ENCODE assay signal across 1 cellular context in genomic region chr7:92881091-92881485, GRCh38.
TF ChIP-seq lines count a peak whose summit lies in the region.

No MANE protein-coding gene starts in this region.

TF ChIP-seq in GM23338, 12 proteins besides CTCF, POLR2A, EP300 and RAD21 (continued from another document):
- no peak for TF ChIP-seq ETS1 (IDR thresholded peaks at IDR 0.05)
- TF ChIP-seq STAT1 (IDR thresholded peaks at IDR 0.05; ENCODE audit: unreplicated experiment), result no peak
- no peak for TF ChIP-seq EZH2 (IDR thresholded peaks at IDR 0.05; ENCODE audit: low read depth, unreplicated experiment)
- TF ChIP-seq REST (IDR thresholded peaks at IDR 0.05; ENCODE audit: unreplicated experiment), result no peak
- TF ChIP-seq EZH2phosphoT487 (IDR thresholded peaks at IDR 0.05; ENCODE audit: unreplicated experiment), result no peak
- no peak for TF ChIP-seq JUNB (IDR thresholded peaks at IDR 0.05; ENCODE audit: unreplicated experiment)
- TF ChIP-seq ZNF331 (CRISPR knock-in tag; IDR thresholded peaks at IDR 0.05; ENCODE audit: low read depth), result no peak
- no peak for TF ChIP-seq ZNF462 (CRISPR knock-in tag; IDR thresholded peaks at IDR 0.05)
- TF ChIP-seq CREB1 (CRISPR knock-in tag; IDR thresholded peaks at IDR 0.05; ENCODE audit: low read depth), result no peak
